In the genomic region with DNA sequence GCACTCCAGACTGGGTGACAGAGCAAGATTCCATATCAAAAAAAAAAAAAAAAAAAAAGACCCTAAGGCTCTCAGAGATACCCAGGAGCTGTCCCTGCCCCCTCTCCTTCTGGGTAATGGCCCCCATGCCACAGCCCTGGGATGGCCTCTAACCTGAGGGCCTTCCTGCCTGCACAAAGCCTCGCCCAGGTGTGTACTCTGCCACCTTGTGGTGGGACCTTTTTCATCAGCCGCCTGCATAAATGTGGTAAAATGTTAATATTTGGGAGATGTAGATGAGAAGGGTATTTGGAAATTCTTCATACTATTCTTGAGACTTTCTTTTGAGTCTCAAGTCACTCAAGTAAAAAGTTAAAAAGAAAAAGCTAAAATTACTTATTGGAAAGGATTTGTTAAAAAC, we compare ENCODE assay signal across 1 cellular context.
TF ChIP-seq lines count a peak whose summit lies in the region.

No MANE protein-coding gene starts in this region.

TF ChIP-seq in IMR-90, 13 proteins besides CTCF, POLR2A, EP300 and RAD21:
- TF ChIP-seq, protein P1, sequence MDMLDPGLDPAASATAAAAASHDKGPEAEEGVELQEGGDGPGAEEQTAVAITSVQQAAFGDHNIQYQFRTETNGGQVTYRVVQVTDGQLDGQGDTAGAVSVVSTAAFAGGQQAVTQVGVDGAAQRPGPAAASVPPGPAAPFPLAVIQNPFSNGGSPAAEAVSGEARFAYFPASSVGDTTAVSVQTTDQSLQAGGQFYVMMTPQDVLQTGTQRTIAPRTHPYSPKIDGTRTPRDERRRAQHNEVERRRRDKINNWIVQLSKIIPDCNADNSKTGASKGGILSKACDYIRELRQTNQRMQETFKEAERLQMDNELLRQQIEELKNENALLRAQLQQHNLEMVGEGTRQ (IDR thresholded peaks at IDR 0.05; ENCODE audit: low read depth, low read length), result no peak
- TF ChIP-seq FOS (IDR thresholded peaks at IDR 0.05; ENCODE audit: low read depth, low read length) (no peak), BHLHE40 (IDR thresholded peaks at IDR 0.05; ENCODE audit: low read depth, low read length) (no peak), MAFK (IDR thresholded peaks at IDR 0.05; ENCODE audit: low read depth, low read length) (no peak), CEBPB (IDR thresholded peaks at IDR 0.05; ENCODE audit: low read depth, low read length) (no peak), MXI1 (IDR thresholded peaks at IDR 0.05; ENCODE audit: borderline replicate concordance, low read depth, low read length) (no peak), MAZ (IDR thresholded peaks at IDR 0.05; ENCODE audit: borderline replicate concordance, low read depth, low read length) (no peak), SMC3 (IDR thresholded peaks at IDR 0.05; ENCODE audit: low read depth, low read length) (no peak), RCOR1 (IDR thresholded peaks at IDR 0.05; ENCODE audit: insufficient replicate concordance, low read length) (no peak), RFX5 (IDR thresholded peaks at IDR 0.05; ENCODE audit: low read depth, low read length) (no peak), NFE2L2 (IDR thresholded peaks at IDR 0.05; ENCODE audit: low read depth, low read length) (no peak), CHD1 (IDR thresholded peaks at IDR 0.05; ENCODE audit: low read depth, low read length) (no peak)
- TF ChIP-seq, protein P2, sequence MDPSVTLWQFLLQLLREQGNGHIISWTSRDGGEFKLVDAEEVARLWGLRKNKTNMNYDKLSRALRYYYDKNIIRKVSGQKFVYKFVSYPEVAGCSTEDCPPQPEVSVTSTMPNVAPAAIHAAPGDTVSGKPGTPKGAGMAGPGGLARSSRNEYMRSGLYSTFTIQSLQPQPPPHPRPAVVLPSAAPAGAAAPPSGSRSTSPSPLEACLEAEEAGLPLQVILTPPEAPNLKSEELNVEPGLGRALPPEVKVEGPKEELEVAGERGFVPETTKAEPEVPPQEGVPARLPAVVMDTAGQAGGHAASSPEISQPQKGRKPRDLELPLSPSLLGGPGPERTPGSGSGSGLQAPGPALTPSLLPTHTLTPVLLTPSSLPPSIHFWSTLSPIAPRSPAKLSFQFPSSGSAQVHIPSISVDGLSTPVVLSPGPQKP (IDR thresholded peaks at IDR 0.05; ENCODE audit: borderline replicate concordance, low read depth, low read length), result no peak
TF ChIP-seq in IMR-90: peak in this region for 0.
